ENCODE assay signal across 11 cellular contexts in the genomic region with DNA sequence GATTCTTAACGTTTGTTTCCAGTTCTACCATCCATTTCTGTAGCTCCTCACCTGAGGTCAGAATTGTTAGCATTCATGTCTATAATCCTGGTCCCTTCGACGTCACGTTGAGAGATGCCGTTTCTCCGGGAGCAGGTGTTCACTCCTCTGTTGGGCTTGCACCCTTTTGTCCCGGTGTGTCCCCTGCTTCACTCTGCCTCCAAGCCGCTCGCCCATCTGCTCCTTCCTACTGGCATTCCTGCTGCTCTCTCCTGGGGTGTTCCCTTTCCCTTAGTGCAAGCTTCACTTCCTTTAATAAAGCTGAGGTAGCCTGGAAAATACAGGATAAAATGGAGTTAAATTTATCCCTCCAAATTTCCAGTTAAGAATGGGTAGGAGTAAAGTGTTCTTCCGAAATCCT.
DNase-seq lines count a peak whose midpoint lies in the region; ATAC-seq and TF ChIP-seq lines count a peak whose summit lies in the region.
"Had no signal": no experiment of that assay in that cellular context is flagged by ENCODE, and none has a peak within 500 bp of the region (broad histone marks: within the 10 kb centered on the region; RNA-seq: fewer than 3 reads in every experiment).

No MANE protein-coding gene starts in this region.

- intact Hi-C loops in sigmoid colon (cut with DNase I), result loop anchor here (5.0 kb wide), 1 partner anchor 65 kb away; the partner anchor contains the start of gene TTC39C
- intact Hi-C loops in Calu3 (cut with micrococcal nuclease; ENCODE audit: unreplicated experiment), result loop anchor here (2.0 to 5.0 kb wide), 2 partner anchors 35 to 112 kb away; no protein-coding TSS in a partner anchor

- H2AK5ac ChIP-seq in H9 (ENCODE audit: insufficient read length, low read length), result no peak overlapping the region

- TF ChIP-seq RAD21 in SK-N-SH (IDR thresholded peaks at IDR 0.05; ENCODE audit: low read length), result no peak

- TF ChIP-seq EP300 in SK-N-SH (IDR thresholded peaks at IDR 0.05; ENCODE audit: borderline replicate concordance in 1 of 2, low read depth in 1 of 2, low read length in 1 of 2), result no peak
- no peak for TF ChIP-seq EP300 in sigmoid colon (IDR thresholded peaks at IDR 0.05)

- no peaks in the 10 kb centered on the region for H3K23me2 ChIP-seq in H9 (ENCODE audit: insufficient read length, low read depth, low read length, poor library complexity, severe bottlenecking)

- H4K91ac ChIP-seq in H9 (ENCODE audit: insufficient read length, low read depth, low read length), result no peak overlapping the region

- H3K79me2 ChIP-seq in SK-N-SH (ENCODE audit: insufficient read depth) (no peaks in the 10 kb centered on the region), H9 (ENCODE audit: insufficient read depth, low read length) (no peaks in the 10 kb centered on the region)

- no peak overlapping the region for H4K5ac ChIP-seq in H9 (ENCODE audit: insufficient read length, low read depth, low read length)

- H3K27me3 ChIP-seq in SK-N-SH (ENCODE audit: insufficient read depth), result no peaks in the 10 kb centered on the region
- H3K27me3 ChIP-seq in H9 (ENCODE audit: insufficient read depth, low read length), result no peaks in the 10 kb centered on the region
- no peaks in the 10 kb centered on the region for H3K27me3 ChIP-seq in sigmoid colon
- H3K27me3 ChIP-seq: brain microvascular endothelial cell had no signal

- H2BK5ac ChIP-seq in H9 (ENCODE audit: insufficient read length, low read length), result no peak overlapping the region

- no peaks in the 10 kb centered on the region for H3K9me3 Mint-ChIP-seq in H9
- H3K9me3 Mint-ChIP-seq in activated naive CD8-positive, alpha-beta T cell (ENCODE audit: low read depth), result no peaks in the 10 kb centered on the region
- H3K9me3 Mint-ChIP-seq in Calu3 (ENCODE audit: low read depth, unreplicated experiment), result no peaks in the 10 kb centered on the region

- H3K18ac ChIP-seq in H9 (ENCODE audit: insufficient read length, low read depth, low read length), result no peak overlapping the region

- H2AFZ ChIP-seq in SK-N-SH (ENCODE audit: low read depth) (no peak overlapping the region), H9 (ENCODE audit: low read length) (no peak overlapping the region)

- 96% methylated on average over 10 of the region's 10 CpGs for WGBS in SK-N-SH (ENCODE audit: low lambda C conversion rate)
- WGBS in H9 (ENCODE audit: extremely low coverage, insufficient read length, low lambda C conversion rate), result no CpG with 5 or more reads among the region's 10 CpGs
- 92 to 96% methylated on average over 10 of the region's 10 CpGs for WGBS in sigmoid colon, 2 donors

- ATAC-seq in SK-N-SH treated with all-trans-retinoic acid at 6 μM for 48 hours, result no peak

- H2BK120ac ChIP-seq in H9 (ENCODE audit: low read depth, low read length, poor library complexity, severe bottlenecking), result no peak overlapping the region

- no peak overlapping the region for H3T11ph ChIP-seq in H9 (ENCODE audit: low read length)

- H3K4me1 ChIP-seq in SK-N-SH (ENCODE audit: control insufficient read depth in 1 of 2, insufficient read depth in 2 of 2, low read depth in 1 of 2, low read length in 1 of 2) (peaks cover 6 to 8% of the 10 kb centered on the region in 2 experiments; a peak in 1 of 4 replicates), H9 (ENCODE audit: insufficient read depth, low read length) (peaks cover 3% of the 10 kb centered on the region; the same call in 1 of the 2 replicates), sigmoid colon (peaks cover 0 to 16% (median 9%) of the 10 kb centered on the region in 4 donors)

- no peak overlapping the region for H2BK12ac ChIP-seq in H9 (ENCODE audit: insufficient read length, low read depth, low read length)

- CTCF ChIA-PET in SK-N-SH (lab: Yijun Ruan, JAX), result no interaction called here
- CTCF ChIA-PET in Calu3 (lab: Charles Lee), result interaction anchor here (0.5 to 1.1 kb wide), 2 partner anchors 114 to 599 kb away, joined by 3 to 4 read pairs; no protein-coding TSS in a partner anchor
- CTCF ChIA-PET in RWPE1 (lab: Yijun Ruan, JAX), result interaction anchor here (1.1 kb wide), 1 partner anchor 48 kb away, joined by 3 read pairs; no protein-coding TSS in a partner anchor

- DNase-seq in SK-N-SH (no peak), H9 (no peak), sigmoid colon (no peak), Calu3 (no peak), RWPE1 (ENCODE audit: low spot score) (no peak)
- DNase-seq in stimulated activated naive CD4-positive, alpha-beta T cell treated with Interleukin-2 at 50 U/mL for 16 hours (lab: John Stamatoyannopoulos, UW), result no peak
- DNase-seq: activated CD4-positive, alpha-beta T cell treated with anti-CD3 and anti-CD28 coated beads for 48 hours had no signal

- no TSS peak for BruUV-seq in Calu3 (replicated peaks; lab: Mats Ljungman, UMichigan)

- H3K27ac Mint-ChIP-seq in H9, result peak overlapping the region in 2 of 3 experiments; percentile 3 to 68; a peak in 2 of 7 replicates
- H3K27ac Mint-ChIP-seq in activated naive CD8-positive, alpha-beta T cell, result peak overlapping the region; percentile 88
- no peak overlapping the region for H3K27ac Mint-ChIP-seq in Calu3 (ENCODE audit: unreplicated experiment)

- TF ChIP-seq CTCF in SK-N-SH (IDR thresholded peaks at IDR 0.05) (no peak), H9 (conservative IDR thresholded peaks at IDR 0.05) (no peak), sigmoid colon (IDR thresholded peaks at IDR 0.05) (no peak), Calu3 (IDR thresholded peaks at IDR 0.05; ENCODE audit: unreplicated experiment) (no peak), RWPE1 (conservative IDR thresholded peaks at IDR 0.05; ENCODE audit: low read depth) (no peak)

- no peak for TF ChIP-seq POLR2A in sigmoid colon (IDR thresholded peaks at IDR 0.05)

- no peak overlapping the region for H4K8ac ChIP-seq in H9 (replicated peaks; ENCODE audit: insufficient read length, low read depth, low read length)

- H3K9me2 ChIP-seq in SK-N-SH, result no peaks in the 10 kb centered on the region

- H2BK20ac ChIP-seq in H9 (ENCODE audit: low read depth, low read length, poor library complexity, severe bottlenecking), result no peak overlapping the region

- H3K4me1 Mint-ChIP-seq in H9, result peaks cover 12 to 18% of the 10 kb centered on the region in 2 experiments
- H3K4me1 Mint-ChIP-seq in activated naive CD8-positive, alpha-beta T cell (ENCODE audit: low read depth), result peaks cover 54% of the 10 kb centered on the region
- H3K4me1 Mint-ChIP-seq in Calu3 (ENCODE audit: low read depth, unreplicated experiment), result peaks cover 14% of the 10 kb centered on the region

- H4K20me1 ChIP-seq in SK-N-SH (ENCODE audit: insufficient read depth), result peaks cover 4% of the 10 kb centered on the region; the same call in 1 of the 2 replicates
- no peaks in the 10 kb centered on the region for H4K20me1 ChIP-seq in H9 (ENCODE audit: control insufficient read depth, insufficient read depth, insufficient read length)

- H3K79me1 ChIP-seq in H9 (ENCODE audit: insufficient read depth, low read depth, low read length, poor library complexity, severe bottlenecking), result no peaks in the 10 kb centered on the region

- H3K4me3 ChIP-seq in SK-N-SH (ENCODE audit: low read depth in 2 of 2, low read length in 1 of 2), result no peak overlapping the region
- no peak overlapping the region for H3K4me3 ChIP-seq in sigmoid colon
- H3K4me3 ChIP-seq: smooth muscle cell had no signal

- H3K36me3 Mint-ChIP-seq in H9 (ENCODE audit: insufficient read depth in 1 of 3, low read depth in 3 of 3), result peaks cover 6 to 18% (median 13%) of the 10 kb centered on the region in 3 experiments
- H3K36me3 Mint-ChIP-seq in activated naive CD8-positive, alpha-beta T cell, result peaks cover 16% of the 10 kb centered on the region
- H3K36me3 Mint-ChIP-seq in Calu3 (ENCODE audit: insufficient read depth, unreplicated experiment), result peaks cover 8% of the 10 kb centered on the region

- no peak overlapping the region for H3K4me2 ChIP-seq in SK-N-SH
- no peak overlapping the region for H3K4me2 ChIP-seq in H9 (ENCODE audit: insufficient read depth, insufficient read length, low read length)
- H3K4me2 ChIP-seq: smooth muscle cell had no signal

- no peak overlapping the region for H3K4ac ChIP-seq in H9 (ENCODE audit: low read depth, low read length)

- H3K56ac ChIP-seq in H9 (ENCODE audit: insufficient read length, low read depth, low read length), result no peak overlapping the region

- H3K23ac ChIP-seq in H9 (ENCODE audit: insufficient read length, low read depth, low read length), result no peak overlapping the region

- no peak overlapping the region for H2BK15ac ChIP-seq in H9 (ENCODE audit: low read depth, low read length)

- H3K27ac ChIP-seq in SK-N-SH (ENCODE audit: low read depth in 2 of 2, low read length in 1 of 2) (peak overlapping the region; percentile 8 to 74; a peak in 2 of 4 replicates), H9 (ENCODE audit: insufficient read length, low read depth, low read length) (no peak overlapping the region), sigmoid colon (peak overlapping the region; percentile 59 to 68 (median 62)), RWPE1 (no peak overlapping the region)
- H3K27ac ChIP-seq: brain microvascular endothelial cell had no signal

- POLR2A ChIA-PET in SK-N-SH (lab: Yijun Ruan, JAX), result no interaction called here
- POLR2A ChIA-PET in RWPE1 (lab: Yijun Ruan, JAX; ENCODE audit: low non-redundant PET), result no interaction called here

- H3K27me3 Mint-ChIP-seq in H9 (ENCODE audit: low read depth), result no peaks in the 10 kb centered on the region
- H3K27me3 Mint-ChIP-seq in activated naive CD8-positive, alpha-beta T cell, result no peaks in the 10 kb centered on the region
- H3K27me3 Mint-ChIP-seq in Calu3 (ENCODE audit: unreplicated experiment), result no peaks in the 10 kb centered on the region

- H3K9me3 ChIP-seq in SK-N-SH (no peaks in the 10 kb centered on the region), H9 (ENCODE audit: control insufficient read depth, low read depth, low read length) (no peaks in the 10 kb centered on the region), sigmoid colon (no peaks in the 10 kb centered on the region)

- H3K4me3 Mint-ChIP-seq in H9 (no peak overlapping the region), Calu3 (ENCODE audit: low read depth, unreplicated experiment) (no peak overlapping the region)
- H3K4me3 Mint-ChIP-seq in activated naive CD8-positive, alpha-beta T cell, result no peak overlapping the region

- H3K9ac ChIP-seq in SK-N-SH (no peak overlapping the region), H9 (ENCODE audit: extremely low read depth, insufficient read length, low read length) (no peak overlapping the region)

- peaks cover 12 to 17% of the 10 kb centered on the region in 2 experiments for H3K36me3 ChIP-seq in SK-N-SH (replicated peaks in 1 of 2; ENCODE audit: control insufficient read depth in 1 of 2, insufficient read depth in 2 of 2, low read length in 1 of 2)
- no peaks in the 10 kb centered on the region for H3K36me3 ChIP-seq in sigmoid colon
- H3K36me3 ChIP-seq: brain microvascular endothelial cell had no signal

- peaks cover 10% of the 10 kb centered on the region for H3F3A ChIP-seq in SK-N-SH (replicated peaks; ENCODE audit: insufficient read depth)

- no peak overlapping the region for H3K14ac ChIP-seq in H9 (ENCODE audit: insufficient read depth, low read length)

TF ChIP-seq in SK-N-SH, 30 proteins besides CTCF, POLR2A, EP300 and RAD21 (continues in another document):
- TF ChIP-seq YY1 (IDR thresholded peaks at IDR 0.05; ENCODE audit: low read depth) (no peak), FOSL2 (IDR thresholded peaks at IDR 0.05; ENCODE audit: borderline replicate concordance, low read depth) (no peak)

TF ChIP-seq in SK-N-SH treated with all-trans-retinoic acid at 6 μM for 48 hours, 23 proteins besides CTCF, POLR2A, EP300 and RAD21 (continues in another document):
- TF ChIP-seq ZNF8 (CRISPR knock-in tag; IDR thresholded peaks at IDR 0.05), result no peak
- no peak for TF ChIP-seq TOX (CRISPR knock-in tag; IDR thresholded peaks at IDR 0.05; ENCODE audit: borderline replicate concordance)

Comparison
In these comparisons a context has a peak if more than half of its experiments do, and no peak if none do; other contexts are left out.
1. H3K27ac ChIP-seq: peak in SK-N-SH (2 of 2) and sigmoid colon (4 of 4); none in H9 (single experiment) and RWPE1 (single experiment).